Comparison of ENCODE assay signal across 11 cellular contexts in the genomic region with DNA sequence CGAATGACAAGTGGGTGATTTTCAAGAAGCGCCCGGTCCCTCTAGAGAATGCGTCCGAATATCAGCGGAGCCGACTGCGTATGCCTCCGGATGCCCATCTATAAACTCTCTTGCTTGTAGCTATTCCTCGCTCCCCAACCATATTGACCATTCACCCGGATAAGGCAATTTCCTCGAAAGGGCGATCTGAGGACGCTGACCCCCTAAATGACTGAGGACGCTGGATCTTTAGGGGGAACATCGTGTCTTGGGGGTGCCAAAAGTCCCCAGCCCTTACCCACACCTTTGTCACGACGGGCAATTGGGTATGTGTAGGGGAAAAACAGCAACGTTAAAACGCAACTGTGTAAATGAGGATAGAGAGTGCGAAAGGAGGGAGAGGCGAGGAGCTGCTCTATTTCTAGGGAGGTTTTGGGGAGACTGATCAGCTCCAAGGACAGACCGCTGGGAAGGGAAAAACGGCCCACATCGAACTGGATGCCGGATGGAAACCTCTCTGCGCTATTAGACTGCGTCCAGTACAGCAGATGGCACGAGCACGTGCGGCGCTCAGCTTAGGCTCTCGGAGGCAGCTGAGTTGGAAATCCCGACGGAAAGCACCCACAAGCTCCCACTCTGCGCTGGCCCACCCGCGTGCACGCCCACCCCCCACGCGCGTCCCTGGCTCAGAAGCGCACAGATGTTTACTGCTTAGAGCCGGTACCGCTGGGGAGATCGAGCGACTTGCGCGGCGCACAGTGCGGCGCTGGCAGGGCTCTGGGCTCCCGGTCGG. TPM values are rescaled to one million over a fixed set of nuclear protein-coding genes. Genes with fewer than 3 reads are reported as not detected.
A peak's percentile ranks its signal among the peaks of the same experiment; 100 is the strongest.
DNase-seq lines count a peak whose midpoint lies in the region; ATAC-seq lines count a peak whose summit lies in the region.
"Had no signal": no experiment of that assay in that cellular context is flagged by ENCODE, and none has a peak within 500 bp of the region (broad histone marks: within the 10 kb centered on the region; RNA-seq: fewer than 3 reads in every experiment).

No MANE protein-coding gene starts in this region.

- H3K4me3 ChIP-seq in H7 (ENCODE audit: insufficient read depth, low read depth, low read length) (peak overlapping the region; percentile 35), iPS DF 6.9 (ENCODE audit: low read length) (peak overlapping the region; percentile 27; the same call in 1 of the 2 replicates), skeletal muscle tissue (ENCODE audit: low read length in 3 of 3) (peak overlapping the region; percentile 47 to 68 (median 51))

- H3K36me3 ChIP-seq in H7 (replicated peaks; ENCODE audit: control insufficient read depth, insufficient read depth, low read length) (no peaks in the 10 kb centered on the region), iPS DF 6.9 (ENCODE audit: control insufficient read depth, insufficient read depth, low read length) (no peaks in the 10 kb centered on the region), skeletal muscle tissue (ENCODE audit: control insufficient read depth in 3 of 3, insufficient read depth in 3 of 3, low read length in 3 of 3) (peaks cover 0 to 11% (median 0%) of the 10 kb centered on the region in 3 donors)

- no peaks in the 10 kb centered on the region for H3K9me3 ChIP-seq in iPS DF 6.9 (ENCODE audit: control insufficient read depth, insufficient read depth, low read length)
- H3K9me3 ChIP-seq in skeletal muscle tissue (ENCODE audit: control insufficient read depth in 3 of 3, low read length in 3 of 3), result no peaks in the 10 kb centered on the region

- ATAC-seq in HG03439 (IDR thresholded peaks at IDR 0.05; ENCODE audit: unreplicated experiment) (no peak), HG03196 (IDR thresholded peaks at IDR 0.05; ENCODE audit: unreplicated experiment) (no peak), HG03095 (IDR thresholded peaks at IDR 0.05; ENCODE audit: unreplicated experiment) (no peak)

- peaks cover 2% of the 10 kb centered on the region for H3K4me1 ChIP-seq in iPS DF 6.9 (ENCODE audit: control insufficient read depth, insufficient read depth, low read length)
- H3K4me1 ChIP-seq in skeletal muscle tissue (ENCODE audit: control insufficient read depth in 3 of 3, insufficient read depth in 3 of 3, low read length in 3 of 3), result peaks cover 2 to 25% (median 5%) of the 10 kb centered on the region in 3 donors

- no peak overlapping the region for H3K27ac ChIP-seq in iPS DF 6.9 (ENCODE audit: low read length)
- H3K27ac ChIP-seq in skeletal muscle tissue (ENCODE audit: low read depth, low read length), result peak overlapping the region; percentile 30

- DNase-seq in H7 (peak; percentile 49), astrocyte of the hippocampus (ENCODE audit: low read depth, low spot score) (peak; percentile 55), iPS DF 6.9 (ENCODE audit: low read depth, low spot score) (no peak), NCI-H446 treated with DMSO at 0.1 percent for 48 hours (lab: John Stamatoyannopoulos, UW) (no peak)
- DNase-seq: hippocampal formation, Kasumi-1, SHP77 had no signal

- peaks cover 75% of the 10 kb centered on the region for H3K27me3 ChIP-seq in H7 (ENCODE audit: control insufficient read depth, insufficient read depth, low read length)
- H3K27me3 ChIP-seq in iPS DF 6.9 (ENCODE audit: control insufficient read depth, insufficient read depth, low read length), result peaks cover 61% of the 10 kb centered on the region
- H3K27me3 ChIP-seq in skeletal muscle tissue (ENCODE audit: control insufficient read depth in 3 of 3, insufficient read depth in 3 of 3, low read length in 3 of 3), result peaks cover 0 to 11% (median 0%) of the 10 kb centered on the region in 3 donors

- H3K9ac ChIP-seq in skeletal muscle tissue (ENCODE audit: low read depth in 1 of 3, low read length in 3 of 3), result peak overlapping the region in 1 of 3 donors; percentile 68

- no CpG with 5 or more reads among the region's 54 CpGs for WGBS in iPS DF 6.9 (ENCODE audit: insufficient coverage, insufficient read length)

RNA-seq across cellular contexts. Expression of gene PRRX1, which starts 2.9 kb away (rescaled TPM):
- total RNA-seq in H7 (2014; rRNA removed; shearing (Covaris generic)), result not detected in 2 replicates
- 127 TPM for total RNA-seq in skeletal muscle tissue

Comparison
In these comparisons a context has a peak if more than half of its experiments do, and no peak if none do; other contexts are left out.
1. DNase-seq: peak in H7 (single experiment) and astrocyte of the hippocampus (single experiment); none in iPS DF 6.9 (single experiment) and NCI-H446 treated with DMSO at 0.1 percent for 48 hours (single experiment).
2. RNA of gene PRRX1, which starts 2.9 kb away (total RNA-seq): 127 TPM in skeletal muscle tissue (single experiment); not detected in H7; every median in the first group is over 100 times any median in the second.
3. Peak in every context shown above with its lines, with median percentiles within 50 percentile points of each other: H3K4me3 ChIP-seq.